8 cellular contexts compared by ENCODE assay signal in the genomic region with DNA sequence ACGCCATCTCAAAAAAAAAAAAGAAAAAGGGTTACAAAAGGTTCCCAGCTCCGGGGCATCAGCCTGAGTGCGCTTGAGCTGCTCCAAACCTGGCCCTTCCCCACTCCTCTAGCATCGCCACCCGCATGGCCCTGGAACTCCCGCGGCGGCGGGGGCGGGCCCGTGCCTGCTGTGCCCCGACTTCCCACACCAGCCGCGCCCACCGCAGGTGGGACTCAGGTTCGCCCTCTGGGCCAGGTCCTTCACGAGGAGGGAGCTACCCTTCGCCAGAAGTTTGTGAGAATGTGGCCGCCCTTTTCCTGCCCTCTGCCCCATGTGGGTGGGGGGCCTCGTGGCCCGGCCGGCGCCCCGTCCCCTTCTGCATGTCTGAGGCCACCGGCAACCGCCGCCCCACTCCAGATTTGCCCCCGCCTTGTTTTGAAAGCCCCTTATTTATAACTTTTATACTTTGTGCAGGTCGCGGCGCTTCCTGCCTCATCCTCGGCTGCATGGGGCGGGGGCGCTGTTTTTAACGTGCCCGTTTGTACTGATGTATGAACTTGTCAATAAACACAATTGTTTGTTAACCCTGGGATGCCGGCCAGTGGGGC. TPM values are rescaled to one million over a fixed set of nuclear protein-coding genes. Genes with fewer than 3 reads are reported as not detected.
DNase-seq lines count a peak whose midpoint lies in the region; ATAC-seq and TF ChIP-seq lines count a peak whose summit lies in the region.

No MANE protein-coding gene starts in this region.

- peak; percentile 33 for TF ChIP-seq CTCF in LNCaP clone FGC (IDR thresholded peaks at IDR 0.05; ENCODE audit: control insufficient read depth, extremely low read depth, insufficient read depth)

- H3K4me1 Mint-ChIP-seq in activated naive CD8-positive, alpha-beta T cell treated with anti-CD3 and anti-CD28 coated beads for 36 hours, result peaks cover 27% of the 10 kb centered on the region

- peak; percentile 10 for ATAC-seq in GM18502 (IDR thresholded peaks at IDR 0.05; ENCODE audit: poor library complexity, unreplicated experiment)
- ATAC-seq in HG03571 (IDR thresholded peaks at IDR 0.05; ENCODE audit: unreplicated experiment), result no peak

- H3K4me3 Mint-ChIP-seq in activated naive CD8-positive, alpha-beta T cell treated with anti-CD3 and anti-CD28 coated beads for 36 hours, result peak overlapping the region; percentile 90

- DNase-seq in LNCaP clone FGC (ENCODE audit: low read depth) (no peak), AG08395 (ENCODE audit: low spot score) (no peak), NCI-H2029 treated with DMSO at 0.1 percent for 48 hours (lab: John Stamatoyannopoulos, UW) (no peak)
- DNase-seq in activated naive CD8-positive, alpha-beta T cell treated with anti-CD3 and anti-CD28 coated beads for 36 hours, result peak; percentile 34
- DNase-seq in stimulated activated CD4-positive, alpha-beta T cell treated with anti-CD3 and anti-CD28 coated beads, Interleukin-4, amount 100 ng/mL, for 1 hour, result peak; percentile 34

- H3K9me3 Mint-ChIP-seq in activated naive CD8-positive, alpha-beta T cell treated with anti-CD3 and anti-CD28 coated beads for 36 hours, result no peaks in the 10 kb centered on the region

- H3K4me3 ChIP-seq in LNCaP clone FGC (ENCODE audit: low read depth, low read length), result peak overlapping the region; percentile 46
- peak overlapping the region; percentile 41 for H3K4me3 ChIP-seq in iPS-11a (ENCODE audit: low read depth, low read length)

- H3K27ac Mint-ChIP-seq in activated naive CD8-positive, alpha-beta T cell treated with anti-CD3 and anti-CD28 coated beads for 36 hours, result peak overlapping the region; percentile 83

- H3K27me3 Mint-ChIP-seq in activated naive CD8-positive, alpha-beta T cell treated with anti-CD3 and anti-CD28 coated beads for 36 hours, result no peaks in the 10 kb centered on the region

- no peaks in the 10 kb centered on the region for H3K36me3 Mint-ChIP-seq in activated naive CD8-positive, alpha-beta T cell treated with anti-CD3 and anti-CD28 coated beads for 36 hours

RNA-seq across cellular contexts. Expression of gene JMJD7, which starts 0.5 kb away (rescaled TPM):
- total RNA-seq in activated naive CD8-positive, alpha-beta T cell treated with anti-CD3 and anti-CD28 coated beads for 36 hours, result 10 to 100 TPM in 1 of 2 experiments, 1 to 10 TPM in 1; 9.4 to 10.9 TPM

RNA-seq across cellular contexts. Expression of gene PLA2G4B, which starts 11.3 kb away (rescaled TPM):
- total RNA-seq in activated naive CD8-positive, alpha-beta T cell treated with anti-CD3 and anti-CD28 coated beads for 36 hours, result 1 to 10 TPM; 2.1 to 2.2 TPM

RNA-seq across cellular contexts. Expression of gene MAPKBP1, which starts 53.1 kb away (rescaled TPM):
- total RNA-seq in activated naive CD8-positive, alpha-beta T cell treated with anti-CD3 and anti-CD28 coated beads for 36 hours, result 10 to 100 TPM; 13.2 to 14.2 TPM

Comparison
In these comparisons a context has a peak if more than half of its experiments do, and no peak if none do; other contexts are left out.
1. DNase-seq: peak in activated naive CD8-positive, alpha-beta T cell treated with anti-CD3 and anti-CD28 coated beads for 36 hours (single experiment) and stimulated activated CD4-positive, alpha-beta T cell treated with anti-CD3 and anti-CD28 coated beads, Interleukin-4, amount 100 ng/mL, for 1 hour (single experiment); none in LNCaP clone FGC (single experiment), AG08395 (single experiment) and NCI-H2029 treated with DMSO at 0.1 percent for 48 hours (single experiment).